Comparison of ENCODE assay signal across 24 cellular contexts in the genomic region with DNA sequence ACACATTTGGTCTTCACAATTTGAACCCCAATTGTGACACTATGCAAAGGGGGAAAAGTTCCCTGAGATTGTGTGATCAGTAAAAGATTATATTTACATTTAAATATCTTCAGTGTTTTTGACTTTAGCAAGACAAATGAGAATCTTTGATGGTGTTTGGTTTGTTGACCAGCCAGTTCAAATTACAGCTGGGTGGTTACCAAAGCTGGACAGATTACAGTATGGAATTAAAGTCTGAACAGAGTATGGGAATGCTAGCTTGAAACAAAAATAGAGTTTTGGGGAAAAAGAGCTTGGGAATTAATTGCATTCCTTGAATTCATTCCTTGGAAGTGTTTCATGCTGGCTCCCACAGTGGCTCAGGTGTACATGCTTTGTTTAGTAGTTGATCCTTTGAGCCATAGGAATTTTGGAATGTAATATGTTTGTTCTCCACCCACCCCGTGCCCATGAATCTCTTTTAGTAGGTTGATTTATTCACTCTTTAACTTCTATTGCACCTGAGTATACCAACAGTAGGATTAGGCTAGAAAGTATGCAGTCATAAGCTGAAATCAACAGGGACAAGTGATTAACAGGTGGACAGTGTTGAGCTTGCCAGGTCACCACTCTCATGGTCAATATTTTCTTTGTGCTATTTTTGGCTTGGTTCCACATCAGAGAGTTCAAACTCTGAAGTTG.
DNase-seq lines count a peak whose midpoint lies in the region; ATAC-seq and TF ChIP-seq lines count a peak whose summit lies in the region.
"Had no signal": no experiment of that assay in that cellular context is flagged by ENCODE, and none has a peak within 500 bp of the region (broad histone marks: within the 10 kb centered on the region; RNA-seq: fewer than 3 reads in every experiment).

No MANE protein-coding gene starts in this region.

- 29% methylated on average over 1 of the region's 1 CpG for WGBS in esophagus muscularis mucosa

- H3K4me1 ChIP-seq in esophagus muscularis mucosa, result peaks cover 0 to 10% (median 0%) of the 10 kb centered on the region in 4 donors
- H3K4me1 ChIP-seq: adrenal gland, upper lobe of left lung had no signal

- H3K27me3 ChIP-seq in esophagus muscularis mucosa, result peaks cover 0 to 12% (median 0%) of the 10 kb centered on the region in 4 donors
- H3K27me3 ChIP-seq: adrenal gland, upper lobe of left lung had no signal

- H3K9me3 ChIP-seq in esophagus muscularis mucosa, result no peaks in the 10 kb centered on the region
- H3K9me3 ChIP-seq: adrenal gland, upper lobe of left lung had no signal

- intact Hi-C loops in left colon (cut with DNase I, micrococcal nuclease) (no loop called here), esophagus muscularis mucosa (cut with DNase I) (no loop called here)

- no peak for TF ChIP-seq RAD21 in Ishikawa (IDR thresholded peaks at IDR 0.05; ENCODE audit: low read depth)

- H3K27ac ChIP-seq in VCaP (peak overlapping the region; percentile 70), esophagus muscularis mucosa (replicated peaks in 1 of 4) (no peak overlapping the region)
- H3K27ac ChIP-seq: adrenal gland, C4-2B, upper lobe of left lung had no signal

- peak; percentile 94 for TF ChIP-seq EP300 in Ishikawa (IDR thresholded peaks at IDR 0.05; ENCODE audit: borderline replicate concordance)
- no peak for TF ChIP-seq EP300 in esophagus muscularis mucosa (IDR thresholded peaks at IDR 0.05)

- ATAC-seq in left colon, result peak; percentile 76
- no peak for ATAC-seq in GM19324 (IDR thresholded peaks at IDR 0.05; ENCODE audit: low FRiP score, unreplicated experiment)
- no peak for ATAC-seq in HG03442 (IDR thresholded peaks at IDR 0.05; ENCODE audit: unreplicated experiment)
- ATAC-seq: activated CD8-positive, alpha-beta T cell treated with anti-CD3 and anti-CD28 coated beads, Interleukin-2, amount 10 ng/mL, durations not matched to agents 7 days and 5 days; naive thymus-derived CD8-positive, alpha-beta T cell; PC-3; Right ventricle myocardium inferior had no signal

- H3K4me3 ChIP-seq in esophagus muscularis mucosa, result no peak overlapping the region
- H3K4me3 ChIP-seq: adrenal gland, smooth muscle cell, upper lobe of left lung had no signal

- no peaks in the 10 kb centered on the region for H3K36me3 ChIP-seq in esophagus muscularis mucosa
- H3K36me3 ChIP-seq: adrenal gland, upper lobe of left lung had no signal

- DNase-seq in left colon, result no peak
- peak; percentile 66 for DNase-seq in renal cortical epithelial cell (ENCODE audit: low read depth)
- no peak for DNase-seq in esophagus muscularis mucosa (ENCODE audit: extremely low spot score)
- DNase-seq: activated CD8-positive, alpha-beta T cell treated with anti-CD3 and anti-CD28 coated beads, Interleukin-2, amount 10 ng/mL, durations not matched to agents 7 days and 5 days; activated naive CD4-positive, alpha-beta T cell treated with anti-CD3 and anti-CD28 coated beads for 36 hours; DND-41; GF-D8; H9; hypothalamus; immature natural killer cell; naive thymus-derived CD8-positive, alpha-beta T cell; nucleus accumbens; PC-3; retina; stimulated activated naive CD4-positive, alpha-beta T cell; upper lobe of left lung had no signal

- no peak for TF ChIP-seq POLR2A in esophagus muscularis mucosa (IDR thresholded peaks at IDR 0.05; ENCODE audit: low read depth)

- TF ChIP-seq CTCF in VCaP (conservative IDR thresholded peaks at IDR 0.05) (no peak), esophagus muscularis mucosa (IDR thresholded peaks at IDR 0.05) (no peak)

TF ChIP-seq in Ishikawa, 13 proteins besides CTCF, POLR2A, EP300 and RAD21:
- TF ChIP-seq CEBPB (IDR thresholded peaks at IDR 0.05), result 0 out of 2 replicates have a peak, but pooled peaks have one; percentile 23
- no peak for TF ChIP-seq TAF1 (IDR thresholded peaks at IDR 0.05; ENCODE audit: low read depth)
- TF ChIP-seq FOXM1 (IDR thresholded peaks at IDR 0.05; ENCODE audit: borderline replicate concordance, low read depth), result peak; percentile 82
- TF ChIP-seq TEAD4 (IDR thresholded peaks at IDR 0.05), result peak; percentile 95
- TF ChIP-seq, protein P1, sequence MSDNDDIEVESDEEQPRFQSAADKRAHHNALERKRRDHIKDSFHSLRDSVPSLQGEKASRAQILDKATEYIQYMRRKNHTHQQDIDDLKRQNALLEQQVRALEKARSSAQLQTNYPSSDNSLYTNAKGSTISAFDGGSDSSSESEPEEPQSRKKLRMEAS (IDR thresholded peaks at IDR 0.05), result peak; percentile 38; the same call in 1 of the 2 replicates
- TF ChIP-seq, protein P2, sequence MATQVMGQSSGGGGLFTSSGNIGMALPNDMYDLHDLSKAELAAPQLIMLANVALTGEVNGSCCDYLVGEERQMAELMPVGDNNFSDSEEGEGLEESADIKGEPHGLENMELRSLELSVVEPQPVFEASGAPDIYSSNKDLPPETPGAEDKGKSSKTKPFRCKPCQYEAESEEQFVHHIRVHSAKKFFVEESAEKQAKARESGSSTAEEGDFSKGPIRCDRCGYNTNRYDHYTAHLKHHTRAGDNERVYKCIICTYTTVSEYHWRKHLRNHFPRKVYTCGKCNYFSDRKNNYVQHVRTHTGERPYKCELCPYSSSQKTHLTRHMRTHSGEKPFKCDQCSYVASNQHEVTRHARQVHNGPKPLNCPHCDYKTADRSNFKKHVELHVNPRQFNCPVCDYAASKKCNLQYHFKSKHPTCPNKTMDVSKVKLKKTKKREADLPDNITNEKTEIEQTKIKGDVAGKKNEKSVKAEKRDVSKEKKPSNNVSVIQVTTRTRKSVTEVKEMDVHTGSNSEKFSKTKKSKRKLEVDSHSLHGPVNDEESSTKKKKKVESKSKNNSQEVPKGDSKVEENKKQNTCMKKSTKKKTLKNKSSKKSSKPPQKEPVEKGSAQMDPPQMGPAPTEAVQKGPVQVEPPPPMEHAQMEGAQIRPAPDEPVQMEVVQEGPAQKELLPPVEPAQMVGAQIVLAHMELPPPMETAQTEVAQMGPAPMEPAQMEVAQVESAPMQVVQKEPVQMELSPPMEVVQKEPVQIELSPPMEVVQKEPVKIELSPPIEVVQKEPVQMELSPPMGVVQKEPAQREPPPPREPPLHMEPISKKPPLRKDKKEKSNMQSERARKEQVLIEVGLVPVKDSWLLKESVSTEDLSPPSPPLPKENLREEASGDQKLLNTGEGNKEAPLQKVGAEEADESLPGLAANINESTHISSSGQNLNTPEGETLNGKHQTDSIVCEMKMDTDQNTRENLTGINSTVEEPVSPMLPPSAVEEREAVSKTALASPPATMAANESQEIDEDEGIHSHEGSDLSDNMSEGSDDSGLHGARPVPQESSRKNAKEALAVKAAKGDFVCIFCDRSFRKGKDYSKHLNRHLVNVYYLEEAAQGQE (IDR thresholded peaks at IDR 0.05; ENCODE audit: low read depth), result no peak
- no peak for TF ChIP-seq ZBTB7A (IDR thresholded peaks at IDR 0.05; ENCODE audit: low read depth)
- peak; percentile 82 for TF ChIP-seq NFIC (IDR thresholded peaks at IDR 0.05)
- no peak for TF ChIP-seq YY1 (IDR thresholded peaks at IDR 0.05; ENCODE audit: low read depth)
- TF ChIP-seq, protein P3, sequence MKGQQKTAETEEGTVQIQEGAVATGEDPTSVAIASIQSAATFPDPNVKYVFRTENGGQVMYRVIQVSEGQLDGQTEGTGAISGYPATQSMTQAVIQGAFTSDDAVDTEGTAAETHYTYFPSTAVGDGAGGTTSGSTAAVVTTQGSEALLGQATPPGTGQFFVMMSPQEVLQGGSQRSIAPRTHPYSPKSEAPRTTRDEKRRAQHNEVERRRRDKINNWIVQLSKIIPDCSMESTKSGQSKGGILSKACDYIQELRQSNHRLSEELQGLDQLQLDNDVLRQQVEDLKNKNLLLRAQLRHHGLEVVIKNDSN (IDR thresholded peaks at IDR 0.05), result no peak
- peak; percentile 95 for TF ChIP-seq TCF12 (IDR thresholded peaks at IDR 0.05; ENCODE audit: low read depth)
- TF ChIP-seq EGR1 (IDR thresholded peaks at IDR 0.05), result peak; percentile 30; the same call in 1 of the 2 replicates
- TF ChIP-seq CREB1 (IDR thresholded peaks at IDR 0.05; ENCODE audit: low read depth), result no peak
